8 cellular contexts compared by ENCODE assay signal in genomic region chr21:33127154-33127893, GRCh38. TPM values are rescaled to one million over a fixed set of nuclear protein-coding genes. Genes with fewer than 3 reads are reported as not detected.
DNase-seq lines count a peak whose midpoint lies in the region; ATAC-seq, FAIRE-seq and TF ChIP-seq lines count a peak whose summit lies in the region.

No MANE protein-coding gene starts in this region.

- intact Hi-C loops in Right ventricle myocardium inferior (cut with DNase I): loop anchor here (5.0 kb wide), 3 partner anchors 70 to 185 kb away; no protein-coding TSS in a partner anchor
- intact Hi-C loops in pancreas (cut with DNase I): loop anchor here in 1 of 3 donors (10.0 kb wide), 1 partner anchor 183 kb away; no protein-coding TSS in a partner anchor

- no peak overlapping the region for H3K9ac ChIP-seq in HUES6 (ENCODE audit: low read length)

- DNase-seq in SJSA1 (ENCODE audit: low read depth in 1 of 2, low spot score in 2 of 2): peak; percentile 41 to 56
- peak; percentile 60 to 78 for DNase-seq in activated naive CD4-positive, alpha-beta T cell treated with anti-CD3 and anti-CD28 coated beads, Interleukin-2, amount 50 U/mL, for 72 hours (ENCODE audit: low spot score in 2 of 2)
- no peak for DNase-seq in Right ventricle myocardium inferior (ENCODE audit: missing footprints)
- peak in 5 of 6 donors; percentile 27 to 76 (median 62) for DNase-seq in pancreas
- DNase-seq in mesenteric fat pad (ENCODE audit: low spot score): no peak

- TF ChIP-seq CTCF in pancreas (IDR thresholded peaks at IDR 0.05): peak in 3 of 4 donors; percentile 47 to 63 (median 62)

- no peak overlapping the region for H3K27ac ChIP-seq in HUES6 (ENCODE audit: low read depth, low read length)
- H3K27ac ChIP-seq in SJSA1: no peak overlapping the region
- H3K27ac ChIP-seq in pancreas: no peak overlapping the region
- H3K27ac ChIP-seq in thymus (ENCODE audit: low read depth): no peak overlapping the region

- WGBS in pancreas, 2 donors: 3 to 5% methylated on average over 18 of the region's 18 CpGs
- 6% methylated on average over 18 of the region's 18 CpGs for WGBS in thymus

- H3K4me1 ChIP-seq in HUES6 (ENCODE audit: control insufficient read depth, insufficient read depth, low read length) (peaks cover 12% of the 10 kb centered on the region; the same call in 1 of the 2 replicates), SJSA1 (replicated peaks) (no peaks in the 10 kb centered on the region), pancreas (no peaks in the 10 kb centered on the region), thymus (ENCODE audit: control insufficient read depth, insufficient read depth, low read length) (peaks cover 3% of the 10 kb centered on the region)

- H3K36me3 ChIP-seq in HUES6 (ENCODE audit: control insufficient read depth, insufficient read depth, low read length) (no peaks in the 10 kb centered on the region), SJSA1 (no peaks in the 10 kb centered on the region), pancreas (no peaks in the 10 kb centered on the region), thymus (ENCODE audit: control insufficient read depth, insufficient read depth) (no peaks in the 10 kb centered on the region)

- H3K4me3 ChIP-seq in GM08714 (ENCODE audit: low read length) (peak overlapping the region; percentile 20; the same call in 1 of the 2 replicates), HUES6 (ENCODE audit: low read depth, low read length) (peak overlapping the region; percentile 21), SJSA1 (no peak overlapping the region), pancreas (peak overlapping the region in 1 of 4 donors; percentile 13), thymus (ENCODE audit: low read length) (peak overlapping the region; percentile 34)

- H3K9me3 ChIP-seq in HUES6 (ENCODE audit: control insufficient read depth, insufficient read depth, low read depth, low read length): no peaks in the 10 kb centered on the region
- no peaks in the 10 kb centered on the region; the same call in 1 of the 2 replicates for H3K9me3 ChIP-seq in SJSA1 (replicated peaks)
- H3K9me3 ChIP-seq in pancreas: no peaks in the 10 kb centered on the region
- no peaks in the 10 kb centered on the region for H3K9me3 ChIP-seq in thymus (ENCODE audit: control insufficient read depth)

- no peaks in the 10 kb centered on the region for H3K9me3 Mint-ChIP-seq in activated naive CD4-positive, alpha-beta T cell treated with anti-CD3 and anti-CD28 coated beads, Interleukin-2, amount 50 U/mL, for 72 hours

- H3K27me3 ChIP-seq in HUES6 (ENCODE audit: control insufficient read depth, insufficient read depth, low read length) (peaks cover 26% of the 10 kb centered on the region), SJSA1 (replicated peaks) (peaks cover 76% of the 10 kb centered on the region), pancreas (peaks cover 0 to 5% (median 0%) of the 10 kb centered on the region in 4 donors), thymus (ENCODE audit: control insufficient read depth, insufficient read depth) (peaks cover 2% of the 10 kb centered on the region)

- ATAC-seq in activated naive CD4-positive, alpha-beta T cell treated with anti-CD3 and anti-CD28 coated beads, Interleukin-2, amount 50 U/mL, for 72 hours: peak; percentile 84 to 86
- ATAC-seq in Right ventricle myocardium inferior: peak; percentile 88
- ATAC-seq in pancreas: peak; percentile 58 to 98 (median 88)

- no peaks in the 10 kb centered on the region for H3K36me3 Mint-ChIP-seq in activated naive CD4-positive, alpha-beta T cell treated with anti-CD3 and anti-CD28 coated beads, Interleukin-2, amount 50 U/mL, for 72 hours

- no peak overlapping the region for H3K27ac Mint-ChIP-seq in activated naive CD4-positive, alpha-beta T cell treated with anti-CD3 and anti-CD28 coated beads, Interleukin-2, amount 50 U/mL, for 72 hours

- no peak for FAIRE-seq in pancreas (lab: Jason Lieb, UNC)

RNA-seq across cellular contexts. Expression of gene OLIG1, which starts 57.4 kb away (rescaled TPM):
- total RNA-seq in SJSA1 (2014; rRNA removed; shearing (Covaris generic)): not detected in 2 replicates
- under 1 TPM in 1 of 2 donors, not detected in 1; 0.23 TPM for total RNA-seq in activated naive CD4-positive, alpha-beta T cell treated with anti-CD3 and anti-CD28 coated beads, Interleukin-2, amount 50 U/mL, for 72 hours
- 0.89 TPM for total RNA-seq in Right ventricle myocardium inferior
- total RNA-seq in pancreas: under 1 TPM in 4 of 6 donors, not detected in 2; 0.14 to 0.51 (median 0.22) TPM
- under 1 TPM in 1 of 2 donors, not detected in 1; 0.09 TPM for polyA plus RNA-seq in pancreas
- polyA plus RNA-seq in thymus: 0.14 TPM
- total RNA-seq in mesenteric fat pad: not detected

Comparison
In these comparisons a context has a peak if more than half of its experiments do, and no peak if none do; other contexts are left out.
1. DNase-seq: peak in SJSA1 (2 of 2), activated naive CD4-positive, alpha-beta T cell treated with anti-CD3 and anti-CD28 coated beads, Interleukin-2, amount 50 U/mL, for 72 hours (2 of 2) and pancreas (5 of 6); none in Right ventricle myocardium inferior (single experiment) and mesenteric fat pad (single experiment).
2. Peak in every context shown above with its lines, with median percentiles within 50 percentile points of each other: ATAC-seq.